ENCODE assay signal across 21 cellular contexts in genomic region chr6:168139121-168139520, GRCh38.
"Had no signal": no experiment of that assay in that cellular context is flagged by ENCODE, and none has a peak within 500 bp of the region (broad histone marks: within the 10 kb centered on the region; RNA-seq: fewer than 3 reads in every experiment).

No MANE protein-coding gene starts in this region.

- H3K27ac Mint-ChIP-seq: activated naive CD8-positive, alpha-beta T cell treated with anti-CD3 and anti-CD28 coated beads, Interleukin-2, amount 10 ng/mL, durations not matched to agents 7 days and 5 days; activated T-helper 17 cell treated with anti-CD3 and anti-CD28 coated beads, Interleukin-2, amount 50 U/mL, for 72 hours; neural progenitor cell had no signal

- H3K4me3 Mint-ChIP-seq: activated naive CD8-positive, alpha-beta T cell treated with anti-CD3 and anti-CD28 coated beads, Interleukin-2, amount 10 ng/mL, durations not matched to agents 7 days and 5 days; activated T-helper 17 cell treated with anti-CD3 and anti-CD28 coated beads, Interleukin-2, amount 50 U/mL, for 72 hours; brain; naive B cell; neural progenitor cell had no signal

- H3K36me3 Mint-ChIP-seq: activated naive CD8-positive, alpha-beta T cell treated with anti-CD3 and anti-CD28 coated beads, Interleukin-2, amount 10 ng/mL, durations not matched to agents 7 days and 5 days; brain; naive B cell; neural progenitor cell had no signal

- DNase-seq: activated CD4-positive, CD25-positive, alpha-beta regulatory T cell treated with anti-CD3 and anti-CD28 coated beads, Interleukin-2, amount 50 U/mL, for 72 hours; activated naive CD4-positive, alpha-beta T cell; activated naive CD8-positive, alpha-beta T cell treated with anti-CD3 and anti-CD28 coated beads, Interleukin-2, amount 10 ng/mL, durations not matched to agents 7 days and 5 days; caudate nucleus; gastrocnemius medialis; mesenchymal stem cell; naive B cell; ovary; stimulated activated CD4-positive, alpha-beta T cell treated with anti-CD3 and anti-CD28 coated beads, Interleukin-12 subunit alpha, Interleukin-12 subunit beta, amount 100 ng/mL, for 4 hours; stimulated activated CD4-positive, alpha-beta T cell treated with anti-CD3 and anti-CD28 coated beads, Interleukin-1b, Interleukin-23, amount 100 ng/mL, for 48 hours; stimulated activated CD8-positive, alpha-beta memory T cell treated with anti-CD3 and anti-CD28 coated beads, Interleukin-4, amount 100 ng/mL, for 48 hours; stimulated activated naive CD4-positive, alpha-beta T cell; T1000; thyroid gland had no signal

- H3K9me3 Mint-ChIP-seq: activated naive CD8-positive, alpha-beta T cell treated with anti-CD3 and anti-CD28 coated beads, Interleukin-2, amount 10 ng/mL, durations not matched to agents 7 days and 5 days; activated T-helper 17 cell treated with anti-CD3 and anti-CD28 coated beads, Interleukin-2, amount 50 U/mL, for 72 hours; neural progenitor cell had no signal

- H3K27ac ChIP-seq: colonic mucosa, gastrocnemius medialis, heart left ventricle, neural progenitor cell, ovary, thyroid gland had no signal

- H3K4me1 Mint-ChIP-seq: activated naive CD8-positive, alpha-beta T cell treated with anti-CD3 and anti-CD28 coated beads, Interleukin-2, amount 10 ng/mL, durations not matched to agents 7 days and 5 days; activated T-helper 17 cell treated with anti-CD3 and anti-CD28 coated beads, Interleukin-2, amount 50 U/mL, for 72 hours; brain; naive B cell; neural progenitor cell had no signal

- H3K4me3 ChIP-seq: colonic mucosa, gastrocnemius medialis, heart left ventricle, mucosa of descending colon, neural progenitor cell, ovary, thyroid gland had no signal

- ATAC-seq: activated T-helper 17 cell treated with anti-CD3 and anti-CD28 coated beads, Interleukin-2, amount 50 U/mL, for 72 hours; gastrocnemius medialis; heart left ventricle; SK-N-SH treated with all-trans-retinoic acid at 6 μM for 48 hours had no signal
